In the genomic region with DNA sequence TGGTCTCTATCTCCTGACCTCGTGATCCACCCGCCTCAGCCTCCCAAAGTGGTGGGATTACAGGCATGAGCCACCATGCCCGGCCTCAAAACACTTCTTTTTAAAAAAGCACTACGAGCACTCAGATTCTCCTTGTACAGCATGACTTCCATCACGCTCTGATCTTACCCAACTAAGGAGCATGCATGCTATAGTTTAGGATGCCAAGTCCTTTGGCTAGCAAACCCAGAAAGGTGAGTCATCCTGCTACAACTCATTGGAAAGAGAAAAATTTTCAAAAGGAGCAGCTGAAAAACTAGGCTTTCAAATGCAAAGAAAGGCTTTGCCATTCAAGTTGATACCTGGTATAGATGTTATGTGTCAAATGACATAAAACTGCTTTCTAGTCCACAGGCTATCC, we compare ENCODE assay signal across 12 cellular contexts.
A peak's percentile ranks its signal among the peaks of the same experiment; 100 is the strongest.
DNase-seq lines count a peak whose midpoint lies in the region; FAIRE-seq and TF ChIP-seq lines count a peak whose summit lies in the region.
"Had no signal": no experiment of that assay in that cellular context is flagged by ENCODE, and none has a peak within 500 bp of the region (broad histone marks: within the 10 kb centered on the region; RNA-seq: fewer than 3 reads in every experiment).

No MANE protein-coding gene starts in this region.

- H3K27me3 ChIP-seq in MG63 (no peaks in the 10 kb centered on the region), bronchial epithelial cell (ENCODE audit: control insufficient read depth, insufficient read depth, low read length) (no peaks in the 10 kb centered on the region)
- H3K27me3 ChIP-seq: testis had no signal

- H3K9me3 Mint-ChIP-seq in activated CD4-positive, alpha-beta memory T cell treated with anti-CD3 and anti-CD28 coated beads, Interleukin-2, amount 10 ng/mL, durations not matched to agents 7 days and 5 days: peaks cover 4% of the 10 kb centered on the region

- no peaks in the 10 kb centered on the region for H3K4me1 Mint-ChIP-seq in activated CD4-positive, alpha-beta memory T cell treated with anti-CD3 and anti-CD28 coated beads, Interleukin-2, amount 10 ng/mL, durations not matched to agents 7 days and 5 days
- H3K4me1 Mint-ChIP-seq: B cell had no signal

- H3K36me3 ChIP-seq in MG63: no peaks in the 10 kb centered on the region
- no peaks in the 10 kb centered on the region for H3K36me3 ChIP-seq in bronchial epithelial cell (ENCODE audit: control insufficient read depth, insufficient read depth, low read length)

- no peak for TF ChIP-seq CTCF in bronchial epithelial cell (IDR thresholded peaks at IDR 0.05; ENCODE audit: insufficient read depth, low read length, severe bottlenecking)

- CTCF ChIA-PET in activated CD4-positive, alpha-beta memory T cell treated with anti-CD3 and anti-CD28 coated beads, Interleukin-2, amount 10 ng/mL, durations not matched to agents 7 days and 5 days (lab: Charles Lee): no interaction called here

- no peaks in the 10 kb centered on the region for H3K27me3 Mint-ChIP-seq in activated CD4-positive, alpha-beta memory T cell treated with anti-CD3 and anti-CD28 coated beads, Interleukin-2, amount 10 ng/mL, durations not matched to agents 7 days and 5 days

- in situ Hi-C loops in ACHN (cut with HindIII; ENCODE audit: low pct_ligation_motif_present, low pct_unique_long_range_greater_than_20kb, low sequenced_read_pairs): no loop called here

- no peak overlapping the region for H3K4me3 ChIP-seq in MG63
- no peak overlapping the region for H3K4me3 ChIP-seq in bronchial epithelial cell (ENCODE audit: low read depth, low read length)
- H3K4me3 ChIP-seq: testis had no signal

- DNase-seq in ACHN: peak; percentile 46
- peak; percentile 66 for DNase-seq in MG63
- peak; percentile 83 for DNase-seq in bronchial epithelial cell (ENCODE audit: low read depth)
- DNase-seq in kidney tubule cell (ENCODE audit: low spot score): peak; percentile 39
- no peak for DNase-seq in AML-193 (lab: John Stamatoyannopoulos, UW)
- DNase-seq in activated CD4-positive, alpha-beta memory T cell treated with anti-CD3 and anti-CD28 coated beads, Interleukin-2, amount 10 ng/mL, durations not matched to agents 7 days and 5 days: no peak
- no peak for DNase-seq in DMS79 treated with DMSO at 0.1 percent for 48 hours (lab: John Stamatoyannopoulos, UW)
- no peak for DNase-seq in SHP77 (lab: John Stamatoyannopoulos, UW)
- DNase-seq: activated CD4-positive, alpha-beta T cell treated with anti-CD3 and anti-CD28 coated beads, Interleukin-2, amount 50 U/mL, for 1 hour; right cardiac atrium; testis had no signal

- H3K9me3 ChIP-seq in MG63: no peaks in the 10 kb centered on the region
- H3K9me3 ChIP-seq: testis had no signal

- FAIRE-seq in bronchial epithelial cell (lab: Jason Lieb, UNC): peak; percentile 70

- H3K27ac Mint-ChIP-seq in activated CD4-positive, alpha-beta memory T cell treated with anti-CD3 and anti-CD28 coated beads, Interleukin-2, amount 10 ng/mL, durations not matched to agents 7 days and 5 days: no peak overlapping the region
- H3K27ac Mint-ChIP-seq: B cell had no signal

- POLR2A ChIA-PET in activated CD4-positive, alpha-beta memory T cell treated with anti-CD3 and anti-CD28 coated beads, Interleukin-2, amount 10 ng/mL, durations not matched to agents 7 days and 5 days (lab: Charles Lee): no interaction called here

- no peak overlapping the region for H3K4me3 Mint-ChIP-seq in activated CD4-positive, alpha-beta memory T cell treated with anti-CD3 and anti-CD28 coated beads, Interleukin-2, amount 10 ng/mL, durations not matched to agents 7 days and 5 days
- H3K4me3 Mint-ChIP-seq: B cell had no signal

- no peaks in the 10 kb centered on the region for H3K36me3 Mint-ChIP-seq in activated CD4-positive, alpha-beta memory T cell treated with anti-CD3 and anti-CD28 coated beads, Interleukin-2, amount 10 ng/mL, durations not matched to agents 7 days and 5 days (ENCODE audit: low read depth)

Comparison
In these comparisons a context has a peak if more than half of its experiments do, and no peak if none do; other contexts are left out.
1. DNase-seq: peak in ACHN (single experiment), MG63 (single experiment), bronchial epithelial cell (single experiment) and kidney tubule cell (single experiment); none in AML-193 (0 of 2), activated CD4-positive, alpha-beta memory T cell treated with anti-CD3 and anti-CD28 coated beads, Interleukin-2, amount 10 ng/mL, durations not matched to agents 7 days and 5 days (single experiment), DMS79 treated with DMSO at 0.1 percent for 48 hours (single experiment) and SHP77 (0 of 2).